21 cellular contexts compared by ENCODE assay signal in genomic region chr6:48809700-48810099, GRCh38.
"Had no signal": no experiment of that assay in that cellular context is flagged by ENCODE, and none has a peak within 500 bp of the region (broad histone marks: within the 10 kb centered on the region; RNA-seq: fewer than 3 reads in every experiment).

No MANE protein-coding gene starts in this region.

- H3K9me3 ChIP-seq: gastrocnemius medialis, prostate gland, sigmoid colon, stomach, thyroid gland had no signal

- H3K4me3 Mint-ChIP-seq: memory B cell; naive B cell; nephron; neural progenitor cell; stimulated activated effector memory CD8-positive, alpha-beta T cell treated with anti-CD3 and anti-CD28 coated beads, Interleukin-12 subunit alpha, Interleukin-12 subunit beta, amount 100 ng/mL, for 72 hours; type B pancreatic cell had no signal

- H3K9ac ChIP-seq: neural progenitor cell had no signal

- H3K4me1 Mint-ChIP-seq: memory B cell; naive B cell; nephron; neural progenitor cell; stimulated activated effector memory CD8-positive, alpha-beta T cell treated with anti-CD3 and anti-CD28 coated beads, Interleukin-12 subunit alpha, Interleukin-12 subunit beta, amount 100 ng/mL, for 72 hours had no signal

- ATAC-seq: gastrocnemius medialis; left lobe of liver; right cardiac atrium; stimulated activated effector memory CD8-positive, alpha-beta T cell treated with anti-CD3 and anti-CD28 coated beads, Interleukin-12 subunit alpha, Interleukin-12 subunit beta, amount 100 ng/mL, for 72 hours had no signal

- H3K4me1 ChIP-seq: gastrocnemius medialis, neural progenitor cell, prostate gland, sigmoid colon, stomach, thyroid gland had no signal

- H3K36me3 Mint-ChIP-seq: memory B cell; naive B cell; neural progenitor cell; stimulated activated effector memory CD8-positive, alpha-beta T cell treated with anti-CD3 and anti-CD28 coated beads, Interleukin-12 subunit alpha, Interleukin-12 subunit beta, amount 100 ng/mL, for 72 hours; type B pancreatic cell had no signal

- H3K4me3 ChIP-seq: dorsolateral prefrontal cortex, gastrocnemius medialis, lung, neural progenitor cell, prostate gland, sigmoid colon, stomach, thyroid gland had no signal

- H3K27ac ChIP-seq: dorsolateral prefrontal cortex, gastrocnemius medialis, neural progenitor cell, prostate gland, sigmoid colon, stomach, thyroid gland had no signal

- H3K4me2 ChIP-seq: neural progenitor cell had no signal

- H3K27ac Mint-ChIP-seq: memory B cell; naive B cell; nephron; neural progenitor cell; stimulated activated effector memory CD8-positive, alpha-beta T cell treated with anti-CD3 and anti-CD28 coated beads, Interleukin-12 subunit alpha, Interleukin-12 subunit beta, amount 100 ng/mL, for 72 hours; type B pancreatic cell had no signal

- H2AFZ ChIP-seq: neural progenitor cell had no signal

- DNase-seq: cortex of kidney; dorsolateral prefrontal cortex; effector CD4-positive, alpha-beta T cell; gastrocnemius medialis; head of caudate nucleus; naive B cell; right cardiac atrium; sigmoid colon; stimulated activated CD4-positive, alpha-beta T cell treated with anti-CD3 and anti-CD28 coated beads, Interleukin-2, amount 100 ng/mL, for 24 hours; stimulated activated CD4-positive, alpha-beta T cell treated with anti-CD3 and anti-CD28 coated beads, Interleukin-4, amount 100 ng/mL, for 24 hours; stimulated activated naive CD4-positive, alpha-beta T cell treated with Interleukin-2 at 50 U/mL for 16 hours; stomach; thyroid gland had no signal

- H3K27me3 Mint-ChIP-seq: memory B cell, naive B cell, type B pancreatic cell had no signal

- H3K9me3 Mint-ChIP-seq: nephron, neural progenitor cell, type B pancreatic cell had no signal

- H3K36me3 ChIP-seq: gastrocnemius medialis, neural progenitor cell, prostate gland, sigmoid colon, stomach, thyroid gland had no signal

- H3K27me3 ChIP-seq: dorsolateral prefrontal cortex, gastrocnemius medialis, neural progenitor cell, sigmoid colon, stomach, thyroid gland had no signal
